In genomic region chr4:177108708-177109107, GRCh38 we compare ENCODE assay signal across 11 cellular contexts.
A peak's percentile ranks its signal among the peaks of the same experiment; 100 is the strongest.
DNase-seq lines count a peak whose midpoint lies in the region; ATAC-seq and TF ChIP-seq lines count a peak whose summit lies in the region.
"Had no signal": no experiment of that assay in that cellular context is flagged by ENCODE, and none has a peak within 500 bp of the region (broad histone marks: within the 10 kb centered on the region; RNA-seq: fewer than 3 reads in every experiment).

No MANE protein-coding gene starts in this region.

- no peak overlapping the region for H3K27ac ChIP-seq in brain microvascular endothelial cell

- CTCF ChIA-PET in BJ (lab: Yijun Ruan, JAX) = interaction anchor here (0.6 to 2.3 kb wide), 12 partner anchors 10 to 375 kb away, joined by 3 to 20 read pairs (median 3); no protein-coding TSS in a partner anchor

- DNase-seq in BJ (ENCODE audit: low read depth) = no peak
- DNase-seq in LNCaP clone FGC (ENCODE audit: low read depth) = no peak
- peak; percentile 38 for DNase-seq in brain microvascular endothelial cell
- peak; percentile 54 for DNase-seq in kidney glomerular epithelial cell (lab: John Stamatoyannopoulos, UW)
- DNase-seq in putamen (ENCODE audit: low spot score) = no peak
- no peak for DNase-seq in foreskin melanocyte
- DNase-seq in NK-92 treated with Interleukin-12 subunit alpha and Interleukin-12 subunit beta, amount 100 ng/mL, for 24 hours (lab: John Stamatoyannopoulos, UW) = no peak
- DNase-seq: activated CD8-positive, alpha-beta T cell treated with anti-CD3 and anti-CD28 coated beads for 36 hours; Caco-2 had no signal

- no peak overlapping the region for H3K4me3 ChIP-seq in BJ (ENCODE audit: low read depth, low read length)
- no peak overlapping the region for H3K4me3 ChIP-seq in LNCaP clone FGC (ENCODE audit: low read depth, low read length)
- H3K4me3 ChIP-seq in brain microvascular endothelial cell (ENCODE audit: low read depth, low read length) = no peak overlapping the region
- H3K4me3 ChIP-seq: lung had no signal

- H3K27me3 ChIP-seq in BJ (ENCODE audit: control insufficient read depth, insufficient read depth, low read length) (no peaks in the 10 kb centered on the region), brain microvascular endothelial cell (replicated peaks) (no peaks in the 10 kb centered on the region)

- in situ Hi-C loops in brain microvascular endothelial cell (cut with HindIII; ENCODE audit: low pct_ligation_motif_present, low sequenced_read_pairs) = no loop called here

- H3K36me3 ChIP-seq in BJ (ENCODE audit: control insufficient read depth, insufficient read depth, low read length) = no peaks in the 10 kb centered on the region
- no peaks in the 10 kb centered on the region for H3K36me3 ChIP-seq in brain microvascular endothelial cell (replicated peaks)

- TF ChIP-seq CTCF in BJ (IDR thresholded peaks at IDR 0.05; ENCODE audit: insufficient read depth, low read depth, low read length) (peak; percentile 59), LNCaP clone FGC (IDR thresholded peaks at IDR 0.05; ENCODE audit: control insufficient read depth, extremely low read depth, insufficient read depth) (peak; percentile 23; the same call in 1 of the 2 replicates), brain microvascular endothelial cell (IDR thresholded peaks at IDR 0.05; ENCODE audit: low read depth, low read length, missing control alignments) (peak; percentile 51)

- no peak for ATAC-seq in HG03139 (IDR thresholded peaks at IDR 0.05; ENCODE audit: unreplicated experiment)
- ATAC-seq: activated CD8-positive, alpha-beta T cell treated with anti-CD3 and anti-CD28 coated beads for 36 hours had no signal

- POLR2A ChIA-PET in BJ (lab: Charles Lee) = no interaction called here

Comparison
In these comparisons a context has a peak if more than half of its experiments do, and no peak if none do; other contexts are left out.
1. DNase-seq: peak in brain microvascular endothelial cell (single experiment) and kidney glomerular epithelial cell (single experiment); none in BJ (single experiment), LNCaP clone FGC (single experiment), putamen (single experiment), foreskin melanocyte (single experiment) and NK-92 treated with Interleukin-12 subunit alpha and Interleukin-12 subunit beta, amount 100 ng/mL, for 24 hours (single experiment).
2. Peak in every context shown above with its lines, with median percentiles within 50 percentile points of each other: CTCF ChIP-seq.